In genomic region chr9:121201045-121201737, GRCh38 we compare ENCODE assay signal across 8 cellular contexts. TPM values are rescaled to one million over a fixed set of nuclear protein-coding genes. Genes with fewer than 3 reads are reported as not detected.
DNase-seq lines count a peak whose midpoint lies in the region; ATAC-seq, FAIRE-seq and TF ChIP-seq lines count a peak whose summit lies in the region.

No MANE protein-coding gene starts in this region.

- H3K27me3 ChIP-seq in Panc1 (ENCODE audit: control insufficient read depth, insufficient read depth, low read length), result no peaks in the 10 kb centered on the region
- no peaks in the 10 kb centered on the region for H3K27me3 ChIP-seq in heart left ventricle

- DNase-seq in GM12892 (ENCODE audit: insufficient read length), result peak; percentile 20
- no peak for DNase-seq in Panc1 (ENCODE audit: low read depth, low spot score)
- DNase-seq in activated naive CD4-positive, alpha-beta T cell treated with anti-CD3 and anti-CD28 coated beads for 36 hours, result peak; percentile 40
- peak; percentile 53 to 82 (median 62) for DNase-seq in heart left ventricle
- DNase-seq in retina, result peak; percentile 63
- no peak for DNase-seq in mucosa of gallbladder (ENCODE audit: low spot score)
- DNase-seq in KBM-7, result no peak

- intact Hi-C loops in Panc1 (cut with micrococcal nuclease; ENCODE audit: unreplicated experiment) (no loop called here), heart left ventricle (cut with DNase I) (no loop called here)
- intact Hi-C loops in activated naive CD4-positive, alpha-beta T cell treated with anti-CD3 and anti-CD28 coated beads for 36 hours (cut with micrococcal nuclease), result loop anchor here (1.0 to 5.0 kb wide), 11 partner anchors 8 to 489 kb away; partner anchors contain the start of genes CNTRL, FBXW2, MEGF9 and PHF19

- no peak for TF ChIP-seq CTCF in Panc1 (IDR thresholded peaks at IDR 0.05)
- no peak for TF ChIP-seq CTCF in heart left ventricle (IDR thresholded peaks at IDR 0.05)

- H3K27ac ChIP-seq in Panc1 (ENCODE audit: low read length), result peak overlapping the region; percentile 76
- H3K27ac ChIP-seq in heart left ventricle, result peak overlapping the region; percentile 79 to 98 (median 94)

- H3K36me3 Mint-ChIP-seq in activated naive CD4-positive, alpha-beta T cell treated with anti-CD3 and anti-CD28 coated beads for 36 hours (ENCODE audit: low read depth), result peaks cover 4% of the 10 kb centered on the region

- in situ Hi-C loops in Panc1 (cut with HindIII; ENCODE audit: low pct_unique_long_range_greater_than_20kb, low sequenced_read_pairs) (no loop called here), KBM-7 (cut with MboI; ENCODE audit: low pct_unique_long_range_greater_than_20kb, low sequenced_read_pairs) (no loop called here)

- H3K9me3 Mint-ChIP-seq in activated naive CD4-positive, alpha-beta T cell treated with anti-CD3 and anti-CD28 coated beads for 36 hours, result no peaks in the 10 kb centered on the region

- ATAC-seq in HG02588 (IDR thresholded peaks at IDR 0.05; ENCODE audit: unreplicated experiment) (peak; percentile 32), Panc1 (peak; percentile 73), heart left ventricle (peak in 3 of 4 donors; percentile 34 to 71 (median 64))

- no TSS peak for BruUV-seq in Panc1 (replicated peaks; lab: Mats Ljungman, UMichigan)

- peak overlapping the region; percentile 82 to 85 for H3K4me3 ChIP-seq in Panc1 (ENCODE audit: low read depth in 2 of 2, low read length in 2 of 2)
- peak overlapping the region; percentile 79 to 96 (median 90) for H3K4me3 ChIP-seq in heart left ventricle

- CTCF ChIA-PET in Panc1 (lab: Charles Lee), result interaction anchor here (0.6 kb wide), 1 partner anchor 21 kb away, joined by 4 read pairs; no protein-coding TSS in a partner anchor
- CTCF ChIA-PET in activated naive CD4-positive, alpha-beta T cell treated with anti-CD3 and anti-CD28 coated beads for 36 hours (lab: Charles Lee), result interaction anchor here (0.9 to 1.5 kb wide), 6 partner anchors 8 to 119 kb away, joined by 3 to 9 read pairs (median 4); no protein-coding TSS in a partner anchor

- 0 to 1% (median 0%) methylated on average over 6 to 81 of the region's 81 CpGs for WGBS in heart left ventricle, 4 donors

- H3K27me3 Mint-ChIP-seq in activated naive CD4-positive, alpha-beta T cell treated with anti-CD3 and anti-CD28 coated beads for 36 hours (ENCODE audit: low read depth), result no peaks in the 10 kb centered on the region

- H3K4me1 Mint-ChIP-seq in activated naive CD4-positive, alpha-beta T cell treated with anti-CD3 and anti-CD28 coated beads for 36 hours (ENCODE audit: low read depth), result peaks cover 41% of the 10 kb centered on the region

- FAIRE-seq in GM12892 (lab: Jason Lieb, UNC), result peak; percentile 14

- peaks cover 2% of the 10 kb centered on the region; the same call in 1 of the 2 replicates for H3K36me3 ChIP-seq in Panc1 (ENCODE audit: control insufficient read depth, insufficient read depth, low read length)
- H3K36me3 ChIP-seq in heart left ventricle, result no peaks in the 10 kb centered on the region

- TF ChIP-seq POLR2A in GM12892 (IDR thresholded peaks at IDR 0.05; ENCODE audit: low read depth, low read length) (no peak), heart left ventricle (IDR thresholded peaks at IDR 0.05) (no peak)

- peak overlapping the region; percentile 91 for H3K4me3 Mint-ChIP-seq in activated naive CD4-positive, alpha-beta T cell treated with anti-CD3 and anti-CD28 coated beads for 36 hours

- peak overlapping the region; percentile 95 for H3K27ac Mint-ChIP-seq in activated naive CD4-positive, alpha-beta T cell treated with anti-CD3 and anti-CD28 coated beads for 36 hours

- H3K9me3 ChIP-seq in Panc1 (ENCODE audit: control insufficient read depth, insufficient read depth, low read depth, low read length) (no peaks in the 10 kb centered on the region), heart left ventricle (no peaks in the 10 kb centered on the region)

- peaks cover 14% of the 10 kb centered on the region for H3K4me1 ChIP-seq in Panc1 (ENCODE audit: control insufficient read depth, insufficient read depth, low read length)
- H3K4me1 ChIP-seq in heart left ventricle, result peaks cover 8 to 51% (median 46%) of the 10 kb centered on the region in 12 donors

- POLR2A ChIA-PET in Panc1 (lab: Charles Lee), result no interaction called here

RNA-seq across cellular contexts. Expression of gene RAB14, which starts 0.5 kb away (rescaled TPM):
- 24.5 TPM for polyA plus RNA-seq in GM12892 (2012; ENCODE audit: missing spikeins)
- total RNA-seq in Panc1 (2021; ENCODE audit: unreplicated experiment), result 42.7 TPM
- 23.1 TPM for polyA plus RNA-seq in Panc1 (2012; ENCODE audit: insufficient read length)
- 10 to 100 TPM; 61.1 to 64.2 TPM for total RNA-seq in activated naive CD4-positive, alpha-beta T cell treated with anti-CD3 and anti-CD28 coated beads for 36 hours
- total RNA-seq in heart left ventricle, result 10 to 100 TPM; 23.9 to 66.9 (median 51.7) TPM
- polyA plus RNA-seq in heart left ventricle, result 10 to 100 TPM; 15.8 to 37.0 TPM
- 72.3 TPM for total RNA-seq in mucosa of gallbladder

Comparison
In these comparisons a context has a peak if more than half of its experiments do, and no peak if none do; other contexts are left out.
1. DNase-seq: peak in GM12892 (single experiment), activated naive CD4-positive, alpha-beta T cell treated with anti-CD3 and anti-CD28 coated beads for 36 hours (single experiment), heart left ventricle (5 of 5) and retina (single experiment); none in Panc1 (single experiment), mucosa of gallbladder (single experiment) and KBM-7 (single experiment).
2. Peak in every context shown above with its lines, with median percentiles within 50 percentile points of each other: ATAC-seq.